7 cellular contexts compared by ENCODE assay signal in the genomic region with DNA sequence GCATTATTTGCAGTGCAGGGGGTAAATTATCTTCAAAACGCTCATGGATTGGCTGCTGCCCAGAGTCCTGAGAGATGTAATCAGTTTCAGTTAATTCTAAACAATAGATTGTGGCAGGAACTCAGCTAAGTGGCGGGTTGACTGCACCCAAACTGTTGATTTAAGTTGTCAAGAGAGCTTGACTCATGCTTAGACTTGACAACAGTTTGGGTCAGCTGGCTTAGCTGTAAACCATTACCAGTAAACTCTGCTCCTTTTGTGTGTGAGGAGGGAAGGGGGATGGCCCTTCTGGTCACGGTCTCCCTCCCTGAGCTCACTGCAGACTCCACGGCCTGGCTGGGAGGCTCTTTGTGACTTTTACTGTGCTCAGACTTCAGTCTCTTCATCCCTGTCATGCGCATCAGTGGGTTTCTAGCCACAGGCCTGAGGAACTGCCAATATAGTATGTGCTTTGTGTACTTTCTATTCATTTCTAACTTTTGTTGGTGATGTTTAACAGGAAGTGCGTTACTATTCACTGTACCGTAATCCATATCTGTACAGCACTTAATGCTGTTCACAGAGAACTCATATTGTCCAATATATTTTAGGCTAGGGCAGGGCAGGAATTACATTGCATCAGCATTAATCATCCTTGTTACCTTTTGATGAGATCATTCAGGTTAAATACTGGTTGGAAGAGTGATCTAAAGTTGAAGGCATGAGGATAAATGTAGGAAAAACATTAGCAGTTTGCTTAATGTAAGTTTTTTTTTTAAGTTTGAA.
A peak's percentile ranks its signal among the peaks of the same experiment; 100 is the strongest.
DNase-seq lines count a peak whose midpoint lies in the region; ATAC-seq and FAIRE-seq lines count a peak whose summit lies in the region.

No MANE protein-coding gene starts in this region.

- CTCF ChIA-PET in activated naive CD4-positive, alpha-beta T cell treated with anti-CD3 and anti-CD28 coated beads, Interleukin-2, amount 10 ng/mL, durations not matched to agents 7 days and 5 days (lab: Charles Lee) = no interaction called here

- no peak overlapping the region for H3K27ac Mint-ChIP-seq in activated naive CD4-positive, alpha-beta T cell treated with anti-CD3 and anti-CD28 coated beads, Interleukin-2, amount 10 ng/mL, durations not matched to agents 7 days and 5 days
- no peak overlapping the region for H3K27ac Mint-ChIP-seq in T-helper 2 cell treated with Interferon-gamma antibody and Interleukin-4, amounts not matched to agents 5 μg/mL and 100 μg/mL, for 36 hours

- peaks cover 4% of the 10 kb centered on the region for H3K36me3 Mint-ChIP-seq in activated naive CD4-positive, alpha-beta T cell treated with anti-CD3 and anti-CD28 coated beads, Interleukin-2, amount 10 ng/mL, durations not matched to agents 7 days and 5 days
- peaks cover 10% of the 10 kb centered on the region for H3K36me3 Mint-ChIP-seq in T-helper 2 cell treated with Interferon-gamma antibody and Interleukin-4, amounts not matched to agents 5 μg/mL and 100 μg/mL, for 36 hours (ENCODE audit: low read depth)

- H3K4me1 Mint-ChIP-seq in activated naive CD4-positive, alpha-beta T cell treated with anti-CD3 and anti-CD28 coated beads, Interleukin-2, amount 10 ng/mL, durations not matched to agents 7 days and 5 days = no peaks in the 10 kb centered on the region
- H3K4me1 Mint-ChIP-seq in T-helper 2 cell treated with Interferon-gamma antibody and Interleukin-4, amounts not matched to agents 5 μg/mL and 100 μg/mL, for 36 hours (ENCODE audit: low read depth) = peaks cover 5% of the 10 kb centered on the region

- H3K27me3 ChIP-seq in iPS DF 6.9 (ENCODE audit: control insufficient read depth, insufficient read depth, low read length) = no peaks in the 10 kb centered on the region

- DNase-seq in GM19239 (ENCODE audit: insufficient read length, low spot score) (peak; percentile 17), NCI-H774 (lab: John Stamatoyannopoulos, UW) (peak; percentile 96), iPS DF 6.9 (ENCODE audit: low read depth, low spot score) (peak; percentile 5), KG1 (lab: John Stamatoyannopoulos, UW) (no peak)
- DNase-seq in activated naive CD4-positive, alpha-beta T cell treated with anti-CD3 and anti-CD28 coated beads, Interleukin-2, amount 10 ng/mL, durations not matched to agents 7 days and 5 days = no peak
- no peak for DNase-seq in T-helper 2 cell treated with Interferon-gamma antibody and Interleukin-4, amounts not matched to agents 5 μg/mL and 100 μg/mL, for 36 hours (ENCODE audit: low spot score)

- no peaks in the 10 kb centered on the region for H3K9me3 ChIP-seq in iPS DF 6.9 (ENCODE audit: control insufficient read depth, insufficient read depth, low read length)

- H3K27ac ChIP-seq in iPS DF 6.9 (ENCODE audit: low read length) = no peak overlapping the region

- H3K36me3 ChIP-seq in iPS DF 6.9 (ENCODE audit: control insufficient read depth, insufficient read depth, low read length) = no peaks in the 10 kb centered on the region

- H3K4me3 ChIP-seq in iPS DF 6.9 (ENCODE audit: low read length) = no peak overlapping the region

- H3K9me3 Mint-ChIP-seq in activated naive CD4-positive, alpha-beta T cell treated with anti-CD3 and anti-CD28 coated beads, Interleukin-2, amount 10 ng/mL, durations not matched to agents 7 days and 5 days = peaks cover 7% of the 10 kb centered on the region
- H3K9me3 Mint-ChIP-seq in T-helper 2 cell treated with Interferon-gamma antibody and Interleukin-4, amounts not matched to agents 5 μg/mL and 100 μg/mL, for 36 hours = peaks cover 8% of the 10 kb centered on the region

- FAIRE-seq in GM19239 (lab: Jason Lieb, UNC) = peak; percentile 92

- no peaks in the 10 kb centered on the region for H3K27me3 Mint-ChIP-seq in activated naive CD4-positive, alpha-beta T cell treated with anti-CD3 and anti-CD28 coated beads, Interleukin-2, amount 10 ng/mL, durations not matched to agents 7 days and 5 days
- H3K27me3 Mint-ChIP-seq in T-helper 2 cell treated with Interferon-gamma antibody and Interleukin-4, amounts not matched to agents 5 μg/mL and 100 μg/mL, for 36 hours (ENCODE audit: low read depth) = no peaks in the 10 kb centered on the region

- no peak overlapping the region for H3K4me3 Mint-ChIP-seq in activated naive CD4-positive, alpha-beta T cell treated with anti-CD3 and anti-CD28 coated beads, Interleukin-2, amount 10 ng/mL, durations not matched to agents 7 days and 5 days
- no peak overlapping the region for H3K4me3 Mint-ChIP-seq in T-helper 2 cell treated with Interferon-gamma antibody and Interleukin-4, amounts not matched to agents 5 μg/mL and 100 μg/mL, for 36 hours

- peak; percentile 97 for ATAC-seq in HG03095 (IDR thresholded peaks at IDR 0.05; ENCODE audit: unreplicated experiment)

- WGBS in iPS DF 6.9 (ENCODE audit: insufficient coverage, insufficient read length) = no CpG with 5 or more reads among the region's 7 CpGs

- peaks cover 3% of the 10 kb centered on the region; the same call in 1 of the 2 replicates for H3K4me1 ChIP-seq in iPS DF 6.9 (ENCODE audit: control insufficient read depth, insufficient read depth, low read length)

Comparison
In these comparisons a context has a peak if more than half of its experiments do, and no peak if none do; other contexts are left out.
1. DNase-seq: peak in GM19239 (single experiment), NCI-H774 (single experiment) and iPS DF 6.9 (single experiment); none in activated naive CD4-positive, alpha-beta T cell treated with anti-CD3 and anti-CD28 coated beads, Interleukin-2, amount 10 ng/mL, durations not matched to agents 7 days and 5 days (single experiment), T-helper 2 cell treated with Interferon-gamma antibody and Interleukin-4, amounts not matched to agents 5 μg/mL and 100 μg/mL, for 36 hours (single experiment) and KG1 (single experiment).